In the genomic region with DNA sequence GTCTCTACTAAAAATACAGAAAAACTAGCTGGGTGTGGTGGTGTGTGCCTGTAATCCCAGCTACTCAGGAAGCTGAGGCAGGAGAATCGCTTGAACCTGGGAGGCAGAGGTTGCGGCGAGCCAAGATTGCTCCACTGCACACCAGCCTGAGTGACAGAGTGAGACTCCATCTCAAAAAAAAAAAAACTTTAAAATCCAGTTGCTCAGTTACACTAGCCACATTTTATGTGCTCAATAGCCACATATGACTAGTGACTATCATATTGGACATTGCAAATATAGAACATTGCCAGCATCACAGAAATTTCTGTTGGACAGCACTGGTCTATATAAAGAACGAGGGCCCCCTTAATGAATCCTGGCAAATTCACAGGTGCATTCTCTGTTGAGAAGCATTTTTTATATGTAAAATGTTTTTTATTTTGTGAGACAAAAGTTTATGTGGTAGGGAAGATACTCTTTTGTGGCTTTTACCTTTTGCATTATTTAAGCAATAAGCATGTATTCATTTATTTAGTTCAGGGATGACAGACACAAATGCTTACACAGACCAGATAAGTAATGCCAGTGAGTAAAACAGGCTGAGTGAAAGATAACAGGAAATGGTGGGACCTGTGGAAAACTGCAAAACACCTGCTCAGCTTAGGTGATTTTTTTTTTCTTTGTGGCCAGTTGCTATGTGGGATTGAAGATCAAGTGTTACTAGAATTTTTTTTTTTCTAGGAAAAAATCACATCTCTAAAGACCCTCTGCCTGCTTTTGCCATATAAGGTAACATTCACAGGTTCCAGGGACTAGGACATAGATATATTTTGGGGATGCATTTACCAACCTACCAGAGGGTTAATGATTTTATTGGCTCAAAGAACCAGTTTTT, we compare ENCODE assay signal across 14 cellular contexts. TPM values are rescaled to one million over a fixed set of nuclear protein-coding genes. Genes with fewer than 3 reads are reported as not detected.
DNase-seq lines count a peak whose midpoint lies in the region; ATAC-seq and TF ChIP-seq lines count a peak whose summit lies in the region.
"Had no signal": no experiment of that assay in that cellular context is flagged by ENCODE, and none has a peak within 500 bp of the region (broad histone marks: within the 10 kb centered on the region; RNA-seq: fewer than 3 reads in every experiment).

No MANE protein-coding gene starts in this region.

- no peaks in the 10 kb centered on the region for H3K9me3 ChIP-seq in left ventricle myocardium inferior (replicated peaks)
- H3K9me3 ChIP-seq in T-helper 17 cell (ENCODE audit: control insufficient read depth, low read length, poor library complexity, severe bottlenecking) = no peaks in the 10 kb centered on the region
- 0 out of 2 replicates have a peak, but pooled peaks cover 4% of the 10 kb centered on the region for H3K9me3 ChIP-seq in SK-N-SH

- no peak for TF ChIP-seq EP300 in SK-N-SH (IDR thresholded peaks at IDR 0.05; ENCODE audit: borderline replicate concordance in 1 of 2, low read depth in 1 of 2, low read length in 1 of 2)

- H3K36me3 Mint-ChIP-seq in T-helper 17 cell (ENCODE audit: low read depth) (peaks cover 4% of the 10 kb centered on the region), mesothelial cell of epicardium (peaks cover 18% of the 10 kb centered on the region)

- no peak for DNase-seq in left ventricle myocardium inferior
- DNase-seq in left ventricle myocardium superior = no peak
- DNase-seq in T-helper 17 cell = no peak
- no peak for DNase-seq in mesothelial cell of epicardium (ENCODE audit: low spot score in 2 of 2, unreplicated experiment in 2 of 2)
- no peak for DNase-seq in UCSD-AML1 (lab: John Stamatoyannopoulos, UW; ENCODE audit: unreplicated experiment)
- no peak for DNase-seq in SIG-M5 (lab: John Stamatoyannopoulos, UW)
- DNase-seq in SK-N-SH = no peak
- DNase-seq: aorta; C1 segment of cervical spinal cord; effector CD4-positive, alpha-beta T cell; foreskin fibroblast; GDM1; OCI-M1 had no signal

- H3K79me2 ChIP-seq in SK-N-SH (ENCODE audit: insufficient read depth) = peaks cover 100% of the 10 kb centered on the region

- H3K4me1 Mint-ChIP-seq in T-helper 17 cell (peaks cover 44% of the 10 kb centered on the region), mesothelial cell of epicardium (peaks cover 11% of the 10 kb centered on the region)

- H3K27me3 ChIP-seq in left ventricle myocardium inferior (ENCODE audit: low read depth) = no peaks in the 10 kb centered on the region
- no peaks in the 10 kb centered on the region for H3K27me3 ChIP-seq in SK-N-SH (ENCODE audit: insufficient read depth)

- H3F3A ChIP-seq in SK-N-SH (replicated peaks; ENCODE audit: insufficient read depth) = peaks cover 17% of the 10 kb centered on the region

- H3K27ac Mint-ChIP-seq in T-helper 17 cell (peak overlapping the region; percentile 95), mesothelial cell of epicardium (peak overlapping the region; percentile 30)

- TF ChIP-seq RAD21 in SK-N-SH (IDR thresholded peaks at IDR 0.05; ENCODE audit: low read length) = no peak

- CTCF ChIA-PET in SK-N-SH (lab: Yijun Ruan, JAX) = interaction anchor here (0.6 to 1.7 kb wide), 4 partner anchors 9 to 416 kb away, joined by 3 to 7 read pairs (median 3); no protein-coding TSS in a partner anchor

- H3K9me2 ChIP-seq in SK-N-SH = no peaks in the 10 kb centered on the region

- intact Hi-C loops in left ventricle myocardium inferior (cut with micrococcal nuclease) (no loop called here), left ventricle myocardium superior (cut with micrococcal nuclease) (loop anchor here (10.0 kb wide), 1 partner anchor 103 kb away; the partner anchor contains the start of gene NFKBIA)

- peaks cover 91% of the 10 kb centered on the region for H4K20me1 ChIP-seq in SK-N-SH (ENCODE audit: insufficient read depth)

- H3K4me3 ChIP-seq in left ventricle myocardium inferior = no peak overlapping the region
- no peak overlapping the region for H3K4me3 ChIP-seq in SK-N-SH (ENCODE audit: low read depth in 2 of 2, low read length in 1 of 2)

- no peaks in the 10 kb centered on the region for H3K27me3 Mint-ChIP-seq in T-helper 17 cell
- no peaks in the 10 kb centered on the region for H3K27me3 Mint-ChIP-seq in mesothelial cell of epicardium (ENCODE audit: low read depth)

- no peaks in the 10 kb centered on the region for H3K36me3 ChIP-seq in left ventricle myocardium inferior
- H3K36me3 ChIP-seq in SK-N-SH (replicated peaks in 1 of 2; ENCODE audit: control insufficient read depth in 1 of 2, insufficient read depth in 2 of 2, low read length in 1 of 2) = peaks cover 0 to 15% of the 10 kb centered on the region in 2 experiments

- POLR2A ChIA-PET in SK-N-SH (lab: Yijun Ruan, JAX) = no interaction called here

- H3K4me1 ChIP-seq in left ventricle myocardium inferior = peaks cover 91% of the 10 kb centered on the region
- 0 out of 4 replicates have a peak, but pooled peaks cover 0 to 6% of the 10 kb centered on the region in 2 experiments for H3K4me1 ChIP-seq in SK-N-SH (ENCODE audit: control insufficient read depth in 1 of 2, insufficient read depth in 2 of 2, low read depth in 1 of 2, low read length in 1 of 2)

- no peak overlapping the region for H3K4me2 ChIP-seq in SK-N-SH

- TF ChIP-seq CTCF in left ventricle myocardium inferior (IDR thresholded peaks at IDR 0.05; ENCODE audit: borderline replicate concordance) (no peak), mesothelial cell of epicardium (IDR thresholded peaks at IDR 0.05; ENCODE audit: unreplicated experiment) (no peak), SK-N-SH (IDR thresholded peaks at IDR 0.05) (no peak)

- H3K4me3 Mint-ChIP-seq in T-helper 17 cell (peak overlapping the region; percentile 79), mesothelial cell of epicardium (no peak overlapping the region)

- peaks cover 13% of the 10 kb centered on the region for H3K9me3 Mint-ChIP-seq in mesothelial cell of epicardium

- WGBS in SK-N-SH (ENCODE audit: low lambda C conversion rate) = 92% methylated on average over 4 of the region's 4 CpGs

- peak overlapping the region; percentile 74 for H3K27ac ChIP-seq in left ventricle myocardium inferior (replicated peaks)
- H3K27ac ChIP-seq in SK-N-SH (ENCODE audit: low read depth in 2 of 2, low read length in 1 of 2) = no peak overlapping the region

- ATAC-seq in left ventricle myocardium superior (no peak), T-helper 17 cell (peak; percentile 31), GM21447 (IDR thresholded peaks at IDR 0.05; ENCODE audit: unreplicated experiment) (no peak)

- H2AFZ ChIP-seq in SK-N-SH (ENCODE audit: low read depth) = no peak overlapping the region

- H3K9ac ChIP-seq in SK-N-SH = no peak overlapping the region

TF ChIP-seq in SK-N-SH, 30 proteins besides CTCF, POLR2A, EP300 and RAD21:
- TF ChIP-seq JUND (IDR thresholded peaks at IDR 0.05) (no peak), FOXJ3 (CRISPR knock-in tag; IDR thresholded peaks at IDR 0.05) (no peak), TAF1 (IDR thresholded peaks at IDR 0.05; ENCODE audit: borderline replicate concordance, low read depth, low read length) (no peak), NFIC (IDR thresholded peaks at IDR 0.05; ENCODE audit: borderline replicate concordance) (no peak), TCF12 (IDR thresholded peaks at IDR 0.05) (no peak), RXRA (IDR thresholded peaks at IDR 0.05; ENCODE audit: borderline replicate concordance, low read depth) (no peak), EZH2phosphoT487 (IDR thresholded peaks at IDR 0.05; ENCODE audit: borderline replicate concordance, low read depth) (no peak), USF2 (IDR thresholded peaks at IDR 0.05; ENCODE audit: borderline replicate concordance, low read depth, low read length) (no peak), FOSL2 (IDR thresholded peaks at IDR 0.05; ENCODE audit: borderline replicate concordance, low read depth) (no peak)

RNA-seq across cellular contexts. Expression of gene PSMA6, which starts 9.4 kb away (rescaled TPM):
- total RNA-seq in left ventricle myocardium inferior (179 TPM), left ventricle myocardium superior (185 TPM), T-helper 17 cell (100 to 1,000 TPM; 115 to 117 TPM), mesothelial cell of epicardium (155 to 156 TPM (median 156 TPM) in 3 replicates)
- 174 and 227 TPM in 2 replicates for polyA plus RNA-seq in SK-N-SH (2012; rRNA removed)
- polyA plus RNA-seq in SK-N-SH (2012; cell fraction: cytosol; rRNA removed) = 237 and 272 TPM in 2 replicates
- 74.5 and 150 TPM in 2 replicates for polyA plus RNA-seq in SK-N-SH (2012; cell fraction: nucleus; rRNA removed)
